In the genomic region with DNA sequence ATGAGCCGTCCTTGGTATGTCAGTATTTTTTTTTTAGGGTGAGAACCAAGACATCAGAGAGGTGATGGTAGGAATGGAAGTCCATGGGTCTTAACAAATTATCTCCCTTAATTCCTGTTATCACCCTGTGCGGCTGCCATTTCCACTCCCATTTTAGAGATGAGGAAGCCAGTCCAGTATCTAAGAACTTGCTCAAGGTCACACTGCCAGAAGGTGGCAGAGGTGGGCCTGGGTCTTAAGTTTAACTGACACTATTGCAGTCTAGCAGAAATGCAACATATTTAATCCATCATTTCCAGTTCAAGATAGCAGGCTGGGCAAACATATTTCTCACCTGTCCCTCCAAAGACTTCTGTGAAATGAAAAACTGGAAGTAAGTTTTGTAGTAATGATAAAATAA, we compare ENCODE assay signal across 13 cellular contexts.
A peak's percentile ranks its signal among the peaks of the same experiment; 100 is the strongest.
DNase-seq lines count a peak whose midpoint lies in the region; ATAC-seq, FAIRE-seq and TF ChIP-seq lines count a peak whose summit lies in the region.
"Had no signal": no experiment of that assay in that cellular context is flagged by ENCODE, and none has a peak within 500 bp of the region (broad histone marks: within the 10 kb centered on the region; RNA-seq: fewer than 3 reads in every experiment).

No MANE protein-coding gene starts in this region.

- no peaks in the 10 kb centered on the region for H3K9me2 ChIP-seq in neural cell (ENCODE audit: insufficient read depth, low read length)

- TF ChIP-seq CTCF in brain microvascular endothelial cell (IDR thresholded peaks at IDR 0.05; ENCODE audit: low read depth, low read length, missing control alignments), result peak; percentile 48
- peak; percentile 15 for TF ChIP-seq CTCF in neural cell (IDR thresholded peaks at IDR 0.05; ENCODE audit: poor library complexity, severe bottlenecking)

- TF ChIP-seq RAD21 in neural cell (conservative IDR thresholded peaks at IDR 0.05), result no peak

- no peak overlapping the region for H3K4me2 ChIP-seq in neural cell (ENCODE audit: low read length)

- H3K9ac ChIP-seq in neural cell (ENCODE audit: low read length), result no peak overlapping the region

- H3K9me3 Mint-ChIP-seq in T-cell, result peaks cover 0 to 6% (median 2%) of the 10 kb centered on the region in 3 donors

- H3K27me3 ChIP-seq in MG63 (no peaks in the 10 kb centered on the region), brain microvascular endothelial cell (replicated peaks) (no peaks in the 10 kb centered on the region), neural cell (ENCODE audit: insufficient read depth, low read depth, low read length) (no peaks in the 10 kb centered on the region)

- H3K36me3 ChIP-seq in MG63 (no peaks in the 10 kb centered on the region; the same call in 1 of the 2 replicates), brain microvascular endothelial cell (replicated peaks) (no peaks in the 10 kb centered on the region), neural cell (ENCODE audit: insufficient read depth, low read length) (no peaks in the 10 kb centered on the region)

- no peaks in the 10 kb centered on the region for H4K20me1 ChIP-seq in neural cell (ENCODE audit: insufficient read depth)

- H3K4me3 ChIP-seq in MG63 (no peak overlapping the region), brain microvascular endothelial cell (ENCODE audit: low read depth, low read length) (no peak overlapping the region), neural cell (ENCODE audit: low read length) (no peak overlapping the region)

- no peaks in the 10 kb centered on the region for H3K27me3 Mint-ChIP-seq in T-cell

- H2AFZ ChIP-seq in neural cell (ENCODE audit: low read depth, low read length), result no peak overlapping the region

- TF ChIP-seq EP300 in neural cell (conservative IDR thresholded peaks at IDR 0.05; ENCODE audit: poor library complexity, severe bottlenecking), result no peak

- no peak overlapping the region for H3K27ac Mint-ChIP-seq in T-cell
- H3K27ac Mint-ChIP-seq: stimulated activated memory B cell treated with anti-CD40 and anti-IgM and Interleukin-4, amounts not matched to agents 10 μg/mL and 1 μg/mL and 100 μg/mL, for 72 hours had no signal

- H3K9me3 ChIP-seq in MG63 (no peaks in the 10 kb centered on the region), neural cell (ENCODE audit: low read length) (no peaks in the 10 kb centered on the region)

- H3K4me1 Mint-ChIP-seq in T-cell, result no peaks in the 10 kb centered on the region
- H3K4me1 Mint-ChIP-seq: stimulated activated memory B cell treated with anti-CD40 and anti-IgM and Interleukin-4, amounts not matched to agents 10 μg/mL and 1 μg/mL and 100 μg/mL, for 72 hours had no signal

- DNase-seq in ELF-1 (ENCODE audit: low read depth, low spot score) (peak; percentile 22), MG63 (peak; percentile 26), brain microvascular endothelial cell (no peak), T-cell (no peak), urothelium cell line (ENCODE audit: low spot score) (no peak)
- DNase-seq: activated CD4-positive, CD25-positive, alpha-beta regulatory T cell; activated gamma-delta T cell treated with Interleukin-2 at 50 U/mL for 16 hours; NCI-H187 had no signal

- H3F3A ChIP-seq in neural cell (ENCODE audit: insufficient read depth, low read length, poor library complexity, severe bottlenecking), result no peaks in the 10 kb centered on the region

- no peak for FAIRE-seq in urothelium cell line (lab: Jason Lieb, UNC)
- FAIRE-seq: G401.6 had no signal

- CTCF ChIA-PET in T-cell (lab: Charles Lee), result no interaction called here

- no peak overlapping the region for H3K27ac ChIP-seq in brain microvascular endothelial cell
- H3K27ac ChIP-seq in neural cell (ENCODE audit: low read length), result no peak overlapping the region

- H3K79me2 ChIP-seq in neural cell (replicated peaks; ENCODE audit: insufficient read depth, low read length), result peaks cover 98% of the 10 kb centered on the region

- no peak overlapping the region for H3K4me3 Mint-ChIP-seq in T-cell
- H3K4me3 Mint-ChIP-seq: stimulated activated memory B cell treated with anti-CD40 and anti-IgM and Interleukin-4, amounts not matched to agents 10 μg/mL and 1 μg/mL and 100 μg/mL, for 72 hours had no signal

- in situ Hi-C loops in brain microvascular endothelial cell (cut with HindIII; ENCODE audit: low pct_ligation_motif_present, low sequenced_read_pairs), result no loop called here

- POLR2A ChIA-PET in T-cell (lab: Charles Lee), result no interaction called here

- no peaks in the 10 kb centered on the region for H3K36me3 Mint-ChIP-seq in T-cell
- H3K36me3 Mint-ChIP-seq: stimulated activated memory B cell treated with anti-CD40 and anti-IgM and Interleukin-4, amounts not matched to agents 10 μg/mL and 1 μg/mL and 100 μg/mL, for 72 hours had no signal

- no peak for ATAC-seq in T-cell (replicated peaks in 1 of 4)
- no peak for ATAC-seq in HG02973 (IDR thresholded peaks at IDR 0.05; ENCODE audit: unreplicated experiment)
- no peak for ATAC-seq in HG02840 (IDR thresholded peaks at IDR 0.05; ENCODE audit: low FRiP score, unreplicated experiment)
- ATAC-seq: stimulated activated memory B cell treated with anti-CD40 and anti-IgM and Interleukin-4, amounts not matched to agents 10 μg/mL and 1 μg/mL and 100 μg/mL, for 72 hours had no signal

TF ChIP-seq in neural cell, 6 proteins besides CTCF, POLR2A, EP300 and RAD21:
- TF ChIP-seq EZH2 (IDR thresholded peaks at IDR 0.05; ENCODE audit: borderline replicate concordance, insufficient read depth, low read length, poor library complexity, severe bottlenecking) (no peak), REST (IDR thresholded peaks at IDR 0.05; ENCODE audit: borderline replicate concordance) (no peak), SMC3 (conservative IDR thresholded peaks at IDR 0.05; ENCODE audit: poor library complexity) (no peak), MXI1 (conservative IDR thresholded peaks at IDR 0.05; ENCODE audit: poor library complexity, severe bottlenecking) (no peak)

Comparison
In these comparisons a context has a peak if more than half of its experiments do, and no peak if none do; other contexts are left out.
1. DNase-seq: peak in ELF-1 (single experiment) and MG63 (single experiment); none in brain microvascular endothelial cell (single experiment), T-cell (0 of 34) and urothelium cell line (single experiment).